ENCODE assay signal across 9 cellular contexts in genomic region chr16:10918294-10919002, GRCh38. TPM values are rescaled to one million over a fixed set of nuclear protein-coding genes. Genes with fewer than 3 reads are reported as not detected.
A peak's percentile ranks its signal among the peaks of the same experiment; 100 is the strongest.
DNase-seq lines count a peak whose midpoint lies in the region; ATAC-seq and TF ChIP-seq lines count a peak whose summit lies in the region.
"Had no signal": no experiment of that assay in that cellular context is flagged by ENCODE, and none has a peak within 500 bp of the region (broad histone marks: within the 10 kb centered on the region; RNA-seq: fewer than 3 reads in every experiment).

No MANE protein-coding gene starts in this region.

- H4K20me1 ChIP-seq in mammary epithelial cell (ENCODE audit: insufficient read depth, low read length) = no peaks in the 10 kb centered on the region

- no peak overlapping the region for H3K9ac ChIP-seq in mammary epithelial cell (ENCODE audit: insufficient read depth, low read length)

- H3K27ac ChIP-seq in CD8-positive, alpha-beta T cell (ENCODE audit: low read depth, low read length) = no peak overlapping the region
- H3K27ac ChIP-seq in HEK293 (ENCODE audit: extremely low read depth, low read depth, low read length) (no peak overlapping the region), VCaP (no peak overlapping the region), mammary epithelial cell (ENCODE audit: insufficient read depth, low read depth, low read length) (no peak overlapping the region)

- H3K79me2 ChIP-seq in mammary epithelial cell (ENCODE audit: insufficient read depth, low read length) = no peaks in the 10 kb centered on the region

- in situ Hi-C loops in mammary epithelial cell (cut with MboI; ENCODE audit: low sequenced_read_pairs in 2 of 2) = loop anchor here (10.0 to 25.0 kb wide), 4 partner anchors 174 to 404 kb away; partner anchors contain the start of gene NUBP1 (in 2 of the 2)

- 41% methylated on average over 15 of the region's 21 CpGs for WGBS in mammary epithelial cell (ENCODE audit: low coverage, missing lambda C conversion rate)

- H3K4me1 Mint-ChIP-seq in CD8-positive, alpha-beta T cell (ENCODE audit: low read depth) = peaks cover 3% of the 10 kb centered on the region

- H3K4me3 ChIP-seq in CD8-positive, alpha-beta T cell (ENCODE audit: low read depth, low read length) = no peak overlapping the region
- H3K4me3 ChIP-seq in HEK293 (ENCODE audit: low read depth, low read length) (no peak overlapping the region), mammary epithelial cell (replicated peaks in 1 of 3; ENCODE audit: insufficient read depth in 1 of 3, low read depth in 2 of 3, low read length in 3 of 3) (no peak overlapping the region)

- H3K4me1 ChIP-seq in CD8-positive, alpha-beta T cell (ENCODE audit: insufficient read depth, low read length) = no peaks in the 10 kb centered on the region
- H3K4me1 ChIP-seq in HEK293 (ENCODE audit: control insufficient read depth, insufficient read depth, low read length) (no peaks in the 10 kb centered on the region), mammary epithelial cell (ENCODE audit: insufficient read depth, low read length) (peaks cover 7% of the 10 kb centered on the region)

- CTCF ChIA-PET in CD8-positive, alpha-beta T cell (lab: Charles Lee) = interaction anchor here (0.6 to 3.0 kb wide), 27 partner anchors 8 to 1900 kb away, joined by 3 to 20 read pairs (median 4); no protein-coding TSS in a partner anchor
- CTCF ChIA-PET in HEK293 (lab: Yijun Ruan, JAX) = interaction anchor here (0.5 to 3.1 kb wide), 25 partner anchors 9 to 1663 kb away, joined by 3 to 22 read pairs (median 3); no protein-coding TSS in a partner anchor
- CTCF ChIA-PET in mammary epithelial cell (lab: Charles Lee; ENCODE audit: low non-redundant PET) = interaction anchor here (0.6 kb wide), 2 partner anchors 56 to 404 kb away, joined by 3 to 4 read pairs; no protein-coding TSS in a partner anchor

- H3K4me3 Mint-ChIP-seq in CD8-positive, alpha-beta T cell = no peak overlapping the region
- H3K4me3 Mint-ChIP-seq: T-helper 1 cell treated with Interleukin-12 subunit alpha and Interleukin-12 subunit beta and Interleukin-4 antibody, amounts not matched to agents 30 μg/mL and 1 μg/mL, for 36 hours had no signal

- H3K27ac Mint-ChIP-seq in CD8-positive, alpha-beta T cell = no peak overlapping the region
- H3K27ac Mint-ChIP-seq: T-helper 1 cell treated with Interleukin-12 subunit alpha and Interleukin-12 subunit beta and Interleukin-4 antibody, amounts not matched to agents 30 μg/mL and 1 μg/mL, for 36 hours had no signal

- H3K36me3 ChIP-seq in CD8-positive, alpha-beta T cell (ENCODE audit: insufficient read depth, low read length) = no peaks in the 10 kb centered on the region
- no peaks in the 10 kb centered on the region for H3K36me3 ChIP-seq in HEK293 (ENCODE audit: control insufficient read depth in 2 of 2, insufficient read depth in 1 of 2, low read length in 2 of 2)
- H3K36me3 ChIP-seq in mammary epithelial cell (ENCODE audit: insufficient read depth, low read length) = no peaks in the 10 kb centered on the region

- no peaks in the 10 kb centered on the region for H3K9me3 Mint-ChIP-seq in CD8-positive, alpha-beta T cell
- H3K9me3 Mint-ChIP-seq: T-helper 1 cell treated with Interleukin-12 subunit alpha and Interleukin-12 subunit beta and Interleukin-4 antibody, amounts not matched to agents 30 μg/mL and 1 μg/mL, for 36 hours had no signal

- BruUV-seq in mammary epithelial cell (replicated peaks; lab: Mats Ljungman, UMichigan) = no TSS peak

- no peaks in the 10 kb centered on the region for H3K27me3 Mint-ChIP-seq in CD8-positive, alpha-beta T cell (ENCODE audit: low read depth)

- H2AFZ ChIP-seq in mammary epithelial cell (ENCODE audit: low read depth, low read length) = peak overlapping the region; percentile 25

- peak; percentile 91 for TF ChIP-seq CTCF in CD8-positive, alpha-beta T cell (IDR thresholded peaks at IDR 0.05)
- TF ChIP-seq CTCF in HEK293 (tag by site-specific recombination; IDR thresholded peaks at IDR 0.05) (peak; percentile 67; the same call in 1 of the 2 replicates), VCaP (conservative IDR thresholded peaks at IDR 0.05) (peak; percentile 89), mammary epithelial cell (conservative IDR thresholded peaks at IDR 0.05 in 1 of 2, IDR thresholded peaks at IDR 0.05 in 1 of 2; ENCODE audit: extremely low read depth in 1 of 2, insufficient read depth in 1 of 2, low read depth in 1 of 2, low read length in 2 of 2) (peak; percentile 98 to 99)

- intact Hi-C loops in CD8-positive, alpha-beta T cell (cut with DNase I, micrococcal nuclease) = loop anchor here (1.0 to 10.0 kb wide), 5 partner anchors 154 to 606 kb away; no protein-coding TSS in a partner anchor
- intact Hi-C loops in mammary epithelial cell (cut with micrococcal nuclease) = loop anchor here (1.0 to 10.0 kb wide), 5 partner anchors 94 to 404 kb away; partner anchors contain the start of gene EMP2

- H3K36me3 Mint-ChIP-seq in CD8-positive, alpha-beta T cell = peaks cover 3% of the 10 kb centered on the region

- no peak overlapping the region for H3K4me2 ChIP-seq in mammary epithelial cell (ENCODE audit: insufficient read depth, low read depth, low read length)

- no peaks in the 10 kb centered on the region for H3K27me3 ChIP-seq in CD8-positive, alpha-beta T cell (ENCODE audit: insufficient read depth, low read length)
- H3K27me3 ChIP-seq in mammary epithelial cell (ENCODE audit: insufficient read depth, low read length) = no peaks in the 10 kb centered on the region

- ATAC-seq in CD8-positive, alpha-beta T cell = peak; percentile 75
- no peak for ATAC-seq in GM19035 (IDR thresholded peaks at IDR 0.05; ENCODE audit: unreplicated experiment)

- POLR2A ChIA-PET in CD8-positive, alpha-beta T cell (lab: Charles Lee) = interaction anchor here (0.6 kb wide), 1 partner anchor 993 kb away, joined by 3 read pairs; no protein-coding TSS in a partner anchor
- POLR2A ChIA-PET in HEK293 (lab: Yijun Ruan, JAX) = interaction anchor here (0.5 to 0.9 kb wide), 2 partner anchors 148 to 175 kb away, joined by 3 read pairs; partner anchors contain the start of gene NUBP1

- dilution Hi-C loops in mammary epithelial cell (cut with HindIII; ENCODE audit: low sequenced_read_pairs) = no loop called here

- no peaks in the 10 kb centered on the region for H3K9me3 ChIP-seq in CD8-positive, alpha-beta T cell (ENCODE audit: low read length)
- H3K9me3 ChIP-seq in HEK293 (ENCODE audit: control insufficient read depth, insufficient read depth, low read depth, low read length) (no peaks in the 10 kb centered on the region), mammary epithelial cell (replicated peaks; ENCODE audit: insufficient read depth, low read length) (no peaks in the 10 kb centered on the region)

- DNase-seq in CD8-positive, alpha-beta T cell = peak; percentile 62 to 83 (median 69)
- peak; percentile 48 for DNase-seq in NCI-H2171 (lab: John Stamatoyannopoulos, UW)
- DNase-seq in mammary epithelial cell = peak; percentile 77
- peak; percentile 97 for DNase-seq in islet precursor cell
- DNase-seq in stimulated activated CD4-positive, alpha-beta T cell treated with anti-CD3 and anti-CD28 coated beads, Interleukin-12 subunit alpha, Interleukin-12 subunit beta, amount 100 ng/mL, for 48 hours (ENCODE audit: low read depth in 2 of 3, low spot score in 1 of 3) = peak; percentile 76 to 93 (median 82)

TF ChIP-seq in HEK293, 187 proteins besides CTCF, POLR2A, EP300 and RAD21 (continues in another document):
- peak; percentile 28; the same call in 1 of the 2 replicates for TF ChIP-seq ZNF692 (tag by site-specific recombination; IDR thresholded peaks at IDR 0.05)
- TF ChIP-seq ZNF660 (tag by site-specific recombination; IDR thresholded peaks at IDR 0.05) = peak; percentile 54; the same call in 1 of the 2 replicates
- peak; percentile 89 for TF ChIP-seq ZNF654 (tag by site-specific recombination; IDR thresholded peaks at IDR 0.05; ENCODE audit: low read depth)

RNA-seq across cellular contexts. Expression of gene DEXI, which starts 23.8 kb away (rescaled TPM):
- 1 to 10 TPM; 4.7 to 5.6 TPM for total RNA-seq in CD8-positive, alpha-beta T cell
- total RNA-seq in mammary epithelial cell = 10 to 100 TPM; 34.4 to 42.5 TPM
- 49.3 TPM for polyA plus RNA-seq in mammary epithelial cell
- polyA minus RNA-seq in mammary epithelial cell = 21.1 TPM

RNA-seq across cellular contexts. Expression of gene CLEC16A, which starts 25.9 kb away (rescaled TPM):
- total RNA-seq in CD8-positive, alpha-beta T cell = 10 to 100 TPM; 20.5 to 21.9 TPM
- 10 to 100 TPM; 36.4 to 46.3 TPM for total RNA-seq in mammary epithelial cell
- 15.8 TPM for polyA plus RNA-seq in mammary epithelial cell
- 67.8 TPM for polyA minus RNA-seq in mammary epithelial cell

RNA-seq across cellular contexts. Expression of gene CIITA, which starts 41.4 kb away (rescaled TPM):
- 1 to 10 TPM; 4.0 to 5.8 TPM for total RNA-seq in CD8-positive, alpha-beta T cell
- under 1 TPM; 0.17 to 0.35 TPM for total RNA-seq in mammary epithelial cell
- polyA plus RNA-seq in mammary epithelial cell = 0.05 TPM
- polyA minus RNA-seq in mammary epithelial cell = not detected

Comparison
In these comparisons a context has a peak if more than half of its experiments do, and no peak if none do; other contexts are left out.
1. RNA of gene DEXI, which starts 23.8 kb away (total RNA-seq): 34.4 to 42.5 TPM in mammary epithelial cell; 4.7 to 5.6 TPM in CD8-positive, alpha-beta T cell; every median in the first group is over 4 times any median in the second.
2. Peak in every context shown above with its lines, with median percentiles within 50 percentile points of each other: DNase-seq and CTCF ChIP-seq.